ENCODE assay signal across 31 cellular contexts in the genomic region with DNA sequence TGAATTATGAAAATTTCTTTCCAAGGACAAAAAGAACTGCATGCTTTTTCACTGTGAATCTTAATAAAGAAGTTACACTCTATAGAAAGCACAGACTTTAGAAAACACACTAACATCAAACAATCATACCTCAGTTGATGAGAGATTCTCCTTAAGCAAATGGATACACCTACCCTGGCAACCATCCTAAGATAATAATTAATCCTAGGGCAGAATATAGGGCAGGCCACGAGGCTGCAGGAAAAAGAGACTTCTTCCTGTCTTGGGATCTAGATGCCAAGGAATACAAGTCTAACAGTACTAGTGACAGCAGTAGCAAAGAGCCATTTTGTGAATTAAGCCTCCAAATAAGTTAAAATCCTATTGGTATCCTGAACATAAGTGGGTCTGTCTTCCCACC.
"Had no signal": no experiment of that assay in that cellular context is flagged by ENCODE, and none has a peak within 500 bp of the region (broad histone marks: within the 10 kb centered on the region; RNA-seq: fewer than 3 reads in every experiment).

No MANE protein-coding gene starts in this region.

- DNase-seq: activated CD4-positive, alpha-beta memory T cell treated with anti-CD3 and anti-CD28 coated beads for 36 hours; activated CD4-positive, alpha-beta T cell treated with anti-CD3 and anti-CD28 coated beads, Interleukin-2, amount 10 ng/mL, durations not matched to agents 7 days and 5 days; activated CD4-positive, CD25-positive, alpha-beta regulatory T cell; activated CD8-positive, alpha-beta memory T cell treated with anti-CD3 and anti-CD28 coated beads for 24 hours; activated gamma-delta T cell treated with Interleukin-2 at 50 U/mL for 16 hours; activated naive CD4-positive, alpha-beta T cell treated with anti-CD3 and anti-CD28 coated beads, Interleukin-2, amount 10 ng/mL, durations not matched to agents 7 days and 5 days; activated naive CD8-positive, alpha-beta T cell treated with anti-CD3 and anti-CD28 coated beads for 36 hours; activated T-cell treated with anti-CD3 and anti-CD28 coated beads for 4 hours; activated T-cell treated with anti-CD3 and anti-CD28 coated beads, Interleukin-2, amount 50 U/mL, for 48 hours; brain microvascular endothelial cell; Kasumi-1; NCI-H1092; NCI-H1417; NCI-H1694; NCI-H2029; NCI-H2107; NCI-H2171 treated with DMSO at 0.1 percent for 48 hours; NCI-H526; NCI-H82; NK-92 treated with Interleukin-12 subunit alpha and Interleukin-12 subunit beta, amount 100 ng/mL, for 24 hours; OCI-M1; RPMI8226; T-cell; T-helper 2 cell; T1000 had no signal

- FAIRE-seq: TTC549 had no signal

- H3K36me3 ChIP-seq: brain microvascular endothelial cell, cardiac muscle cell had no signal

- ATAC-seq: activated T-helper 17 cell treated with anti-CD3 and anti-CD28 coated beads, Interleukin-2, amount 50 U/mL, for 72 hours; Panc1; Right ventricle myocardium inferior; T-cell had no signal

- H3K27me3 ChIP-seq: brain microvascular endothelial cell, cardiac muscle cell had no signal

- H3K27ac ChIP-seq: brain microvascular endothelial cell, cardiac muscle cell, SK-N-MC had no signal

- H3K4me3 ChIP-seq: cardiac muscle cell, SK-N-MC had no signal
